Comparison of ENCODE assay signal across 34 cellular contexts in the genomic region with DNA sequence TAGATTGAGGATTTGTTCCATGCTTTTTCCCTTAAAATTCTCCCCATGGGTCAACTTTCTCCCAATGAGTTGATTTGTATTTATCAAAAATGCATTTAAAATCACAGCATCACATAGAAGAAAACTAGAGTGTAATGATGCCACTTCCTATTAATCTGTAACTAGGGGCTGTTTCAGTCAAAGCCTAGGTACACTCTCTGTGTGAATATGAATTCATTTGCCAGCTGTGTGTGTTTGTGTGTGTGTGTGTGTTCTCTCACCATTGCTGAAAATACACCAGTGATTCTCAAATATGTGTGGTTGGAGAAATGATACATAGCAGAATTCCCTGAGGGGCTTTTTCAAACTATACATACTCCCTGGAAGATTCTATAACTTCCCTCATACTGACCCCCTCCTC.
"Had no signal": no experiment of that assay in that cellular context is flagged by ENCODE, and none has a peak within 500 bp of the region (broad histone marks: within the 10 kb centered on the region; RNA-seq: fewer than 3 reads in every experiment).

No MANE protein-coding gene starts in this region.

- H3K4me3 ChIP-seq: MG63 had no signal

- DNase-seq: Karpas-422, KG1, MG63, MM.1S, MV-4-11, NCI-H1048, NCI-H1092, NCI-H1092 treated with DMSO at 0.1 percent for 48 hours, NCI-H1105, NCI-H1105 treated with DMSO at 0.1 percent for 48 hours, NCI-H1417, NCI-H1417 treated with DMSO at 0.1 percent for 48 hours, NCI-H1436, NCI-H1436 treated with DMSO at 0.1 percent for 48 hours, NCI-H146, NCI-H1694, NCI-H1694 treated with DMSO at 0.1 percent for 48 hours, NCI-H187, NCI-H187 treated with DMSO at 0.1 percent for 48 hours, NCI-H1930, NCI-H2029, NCI-H2029 treated with DMSO at 0.1 percent for 48 hours, NCI-H2081, NCI-H2081 treated with DMSO at 0.1 percent for 48 hours, NCI-H2107, NCI-H2171, NCI-H2171 treated with DMSO at 0.1 percent for 48 hours, NCI-H2227 treated with DMSO at 0.1 percent for 48 hours, NCI-H226, NCI-H345, NCI-H446, NCI-H446 treated with DMSO at 0.1 percent for 48 hours, NCI-H510A had no signal

- H3K27me3 ChIP-seq: MG63 had no signal

- H3K36me3 ChIP-seq: MG63 had no signal

- H3K9me3 ChIP-seq: MG63 had no signal

- H3K27ac ChIP-seq: KMS-11 had no signal
